In the genomic region with DNA sequence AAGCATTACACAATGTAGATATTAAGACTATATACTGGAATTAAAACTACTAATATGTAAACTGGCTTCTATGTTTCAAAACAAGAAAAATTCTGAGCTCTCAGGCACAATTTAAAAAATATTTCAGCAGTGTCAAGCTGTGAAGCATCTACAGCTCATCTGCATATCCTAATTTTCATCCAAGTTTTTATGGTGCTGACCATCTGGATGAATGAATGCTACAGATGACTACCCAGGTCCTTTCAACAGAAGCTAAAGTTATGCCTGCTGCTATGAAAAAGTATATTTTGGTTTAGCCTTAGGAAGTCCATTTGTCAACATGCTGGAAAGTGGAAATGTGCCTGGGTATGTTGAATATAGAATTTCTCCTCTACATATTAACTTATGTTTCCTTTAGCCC, we compare ENCODE assay signal across 5 cellular contexts.
"Had no signal": no experiment of that assay in that cellular context is flagged by ENCODE, and none has a peak within 500 bp of the region (broad histone marks: within the 10 kb centered on the region; RNA-seq: fewer than 3 reads in every experiment).

No MANE protein-coding gene starts in this region.

- DNase-seq: H9, HCEC 1CT, KBM-7 had no signal

- ATAC-seq: GM23338, HepG2 had no signal
